ENCODE assay signal across 29 cellular contexts in the genomic region with DNA sequence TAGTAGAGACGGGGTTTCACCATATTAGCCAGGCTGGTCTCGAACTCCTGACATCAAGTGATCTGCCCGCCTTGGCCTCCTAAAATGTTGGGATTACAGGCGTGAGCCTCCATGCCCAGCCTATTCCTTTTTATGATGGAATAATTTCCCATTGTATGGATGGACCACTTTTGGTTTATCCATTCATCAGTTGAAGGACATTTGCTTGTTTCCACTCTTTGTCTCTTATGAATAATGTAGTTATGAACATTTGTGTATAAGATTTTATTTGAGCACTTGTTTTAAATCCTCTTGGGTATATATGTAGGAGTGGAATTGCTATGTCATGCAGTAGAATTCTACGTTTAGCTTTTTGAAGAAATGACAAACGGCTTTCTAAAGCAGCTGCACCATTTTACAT.
"Had no signal": no experiment of that assay in that cellular context is flagged by ENCODE, and none has a peak within 500 bp of the region (broad histone marks: within the 10 kb centered on the region; RNA-seq: fewer than 3 reads in every experiment).

No MANE protein-coding gene starts in this region.

- H3K4me1 Mint-ChIP-seq: endodermal cell had no signal

- FAIRE-seq: endometrium, endothelial cell of umbilical vein, frontal cortex had no signal

- H3K4me3 ChIP-seq: colonic mucosa, coronary artery, dorsolateral prefrontal cortex, esophagus muscularis mucosa, esophagus squamous epithelium, gastrocnemius medialis, gastroesophageal sphincter, heart left ventricle, heart right ventricle, hepatocyte had no signal

- H3K9me3 Mint-ChIP-seq: dendritic cell treated with granulocyte-macrophage colony-stimulating factor and Interleukin-4, amounts not matched to agents 40 ng/mL and 50 ng/mL, for 4 days; effector memory CD8-positive, alpha-beta T cell had no signal

- ATAC-seq: effector memory CD8-positive, alpha-beta T cell; esophagus mucosa; foreskin keratinocyte; gastrocnemius medialis; gastroesophageal sphincter; heart left ventricle; heart right ventricle had no signal

- DNase-seq: colonic mucosa; cortex of kidney; dermis blood vessel endothelial cell; dorsolateral prefrontal cortex; effector CD4-positive, alpha-beta T cell; effector CD8-positive, alpha-beta T cell; effector memory CD4-positive, alpha-beta T cell; effector memory CD8-positive, alpha-beta T cell; endodermal cell; erythroblast; esophagus squamous epithelium; foreskin fibroblast; foreskin keratinocyte; foreskin melanocyte; gastrocnemius medialis; glutamatergic neuron; head of caudate nucleus; heart left ventricle; heart right ventricle had no signal

- H3K79me2 ChIP-seq: hepatocyte had no signal

- H3K27ac Mint-ChIP-seq: dendritic cell treated with granulocyte-macrophage colony-stimulating factor and Interleukin-4, amounts not matched to agents 40 ng/mL and 50 ng/mL, for 4 days; effector memory CD8-positive, alpha-beta T cell; endodermal cell had no signal

- H3K4me1 ChIP-seq: colonic mucosa, esophagus muscularis mucosa, esophagus squamous epithelium, foreskin keratinocyte, gastrocnemius medialis, gastroesophageal sphincter, heart left ventricle, heart right ventricle had no signal

- H2AFZ ChIP-seq: hepatocyte had no signal

- H3K27me3 ChIP-seq: colonic mucosa, dorsolateral prefrontal cortex, esophagus muscularis mucosa, gastrocnemius medialis, heart left ventricle, hepatocyte had no signal

- H3K9me3 ChIP-seq: colonic mucosa, esophagus muscularis mucosa, esophagus squamous epithelium, gastrocnemius medialis, gastroesophageal sphincter, heart right ventricle had no signal

- H3K27ac ChIP-seq: colonic mucosa, coronary artery, dorsolateral prefrontal cortex, epithelial cell of prostate, esophagus muscularis mucosa, esophagus squamous epithelium, foreskin keratinocyte, gastrocnemius medialis, gastroesophageal sphincter, heart left ventricle, heart right ventricle, hepatocyte had no signal

- H3K4me3 Mint-ChIP-seq: dendritic cell treated with granulocyte-macrophage colony-stimulating factor and Interleukin-4, amounts not matched to agents 40 ng/mL and 50 ng/mL, for 4 days; effector memory CD8-positive, alpha-beta T cell; endodermal cell had no signal

- H3K36me3 ChIP-seq: colonic mucosa, esophagus muscularis mucosa, esophagus squamous epithelium, gastrocnemius medialis, heart left ventricle, heart right ventricle had no signal

- H3K4me2 ChIP-seq: hepatocyte had no signal
